In genomic region chr1:162973381-162973795, GRCh38 we compare ENCODE assay signal across 16 cellular contexts.
A peak's percentile ranks its signal among the peaks of the same experiment; 100 is the strongest.
DNase-seq lines count a peak whose midpoint lies in the region; ATAC-seq, FAIRE-seq and TF ChIP-seq lines count a peak whose summit lies in the region.
"Had no signal": no experiment of that assay in that cellular context is flagged by ENCODE, and none has a peak within 500 bp of the region (broad histone marks: within the 10 kb centered on the region; RNA-seq: fewer than 3 reads in every experiment).

No MANE protein-coding gene starts in this region.

- ATAC-seq in GM21619 (IDR thresholded peaks at IDR 0.05; ENCODE audit: unreplicated experiment) (no peak), HG03342 (IDR thresholded peaks at IDR 0.05; ENCODE audit: unreplicated experiment) (no peak), GM21737 (IDR thresholded peaks at IDR 0.05; ENCODE audit: unreplicated experiment) (no peak)
- ATAC-seq: heart right ventricle had no signal

- FAIRE-seq in HTR-8/SVneo (lab: Jason Lieb, UNC), result no peak

- DNase-seq in AG08395 (ENCODE audit: low spot score), result peak; percentile 82
- DNase-seq in HTR-8/SVneo (ENCODE audit: insufficient read length, low spot score), result peak; percentile 47
- DNase-seq in cardiac fibroblast (ENCODE audit: low read depth in 2 of 2), result peak; percentile 90 to 94
- DNase-seq in kidney glomerular epithelial cell (lab: John Stamatoyannopoulos, UW), result peak; percentile 95
- no peak for DNase-seq in NCI-H2227 (lab: John Stamatoyannopoulos, UW; ENCODE audit: unreplicated experiment)
- DNase-seq: activated B cell treated with CpG ODN at 0.5 μM for 24 hours; AML-193; heart right ventricle; Karpas-422; NCI-H1930; NK-92 treated with Interleukin-12 subunit alpha and Interleukin-12 subunit beta, amount 100 ng/mL, for 24 hours; spleen; upper lobe of left lung had no signal

- no peak for TF ChIP-seq CTCF in cardiac fibroblast (IDR thresholded peaks at IDR 0.05; ENCODE audit: low read depth, low read length)

- no peak overlapping the region for H3K4me3 ChIP-seq in cardiac fibroblast (replicated peaks in 1 of 2; ENCODE audit: low read depth in 2 of 2, low read length in 2 of 2)
- H3K4me3 ChIP-seq: heart right ventricle, spleen, upper lobe of left lung had no signal
